In genomic region chr7:92335574-92335973, GRCh38 we compare ENCODE assay signal across 31 cellular contexts.
"Had no signal": no experiment of that assay in that cellular context is flagged by ENCODE, and none has a peak within 500 bp of the region (broad histone marks: within the 10 kb centered on the region; RNA-seq: fewer than 3 reads in every experiment).

No MANE protein-coding gene starts in this region.

- H3K4me1 ChIP-seq: parathyroid adenoma, psoas muscle, right lobe of liver, sigmoid colon, spleen, suprapubic skin, testis, tibial artery, transverse colon, upper lobe of right lung, uterus had no signal

- H3K27ac Mint-ChIP-seq: natural killer cell; nephron; neural progenitor cell; progenitor cell of endocrine pancreas; stimulated activated memory B cell treated with anti-CD40 and anti-IgM and Interleukin-4, amounts not matched to agents 10 μg/mL and 1 μg/mL and 100 μg/mL, for 72 hours; stimulated activated naive CD8-positive, alpha-beta T cell treated with anti-CD3 and anti-CD28 coated beads, Interleukin-15, amount 100 ng/mL, for 72 hours; type B pancreatic cell had no signal

- H3K79me2 ChIP-seq: parathyroid adenoma had no signal

- H3K27ac ChIP-seq: neural progenitor cell, ovary, parathyroid adenoma, psoas muscle, right lobe of liver, sigmoid colon, spleen, suprapubic skin, testis, tibial artery, transverse colon, upper lobe of right lung, uterus had no signal

- H3K9me3 Mint-ChIP-seq: neural progenitor cell; stimulated activated naive CD8-positive, alpha-beta T cell treated with anti-CD3 and anti-CD28 coated beads, Interleukin-15, amount 100 ng/mL, for 72 hours; type B pancreatic cell had no signal

- H2AFZ ChIP-seq: neural progenitor cell, parathyroid adenoma had no signal

- H3K9ac ChIP-seq: neural progenitor cell, parathyroid adenoma had no signal

- H3K4me1 Mint-ChIP-seq: nephron; neural progenitor cell; stimulated activated memory B cell treated with anti-CD40 and anti-IgM and Interleukin-4, amounts not matched to agents 10 μg/mL and 1 μg/mL and 100 μg/mL, for 72 hours; stimulated activated naive CD8-positive, alpha-beta T cell treated with anti-CD3 and anti-CD28 coated beads, Interleukin-15, amount 100 ng/mL, for 72 hours had no signal

- H3K4me3 Mint-ChIP-seq: natural killer cell; nephron; neural progenitor cell; stimulated activated memory B cell treated with anti-CD40 and anti-IgM and Interleukin-4, amounts not matched to agents 10 μg/mL and 1 μg/mL and 100 μg/mL, for 72 hours; stimulated activated naive CD8-positive, alpha-beta T cell treated with anti-CD3 and anti-CD28 coated beads, Interleukin-15, amount 100 ng/mL, for 72 hours; type B pancreatic cell had no signal

- H3K4me3 ChIP-seq: neural progenitor cell, ovary, psoas muscle, right lobe of liver, sigmoid colon, smooth muscle cell, spleen, suprapubic skin, testis, tibial artery, transverse colon, upper lobe of right lung, uterus had no signal

- H3K27me3 ChIP-seq: neural progenitor cell, ovary, right lobe of liver, sigmoid colon, spleen, suprapubic skin, testis, tibial artery, transverse colon, upper lobe of right lung, uterus had no signal

- H3K4me2 ChIP-seq: neural progenitor cell, smooth muscle cell had no signal

- H3K27me3 Mint-ChIP-seq: progenitor cell of endocrine pancreas; stimulated activated memory B cell treated with anti-CD40 and anti-IgM and Interleukin-4, amounts not matched to agents 10 μg/mL and 1 μg/mL and 100 μg/mL, for 72 hours; stimulated activated naive CD8-positive, alpha-beta T cell treated with anti-CD3 and anti-CD28 coated beads, Interleukin-15, amount 100 ng/mL, for 72 hours; type B pancreatic cell had no signal

- H3K36me3 ChIP-seq: ovary, upper lobe of right lung, uterus had no signal

- ATAC-seq: natural killer cell; psoas muscle; right cardiac atrium; right lobe of liver; stimulated activated memory B cell treated with anti-CD40 and anti-IgM and Interleukin-4, amounts not matched to agents 10 μg/mL and 1 μg/mL and 100 μg/mL, for 72 hours; stimulated activated naive CD8-positive, alpha-beta T cell treated with anti-CD3 and anti-CD28 coated beads, Interleukin-15, amount 100 ng/mL, for 72 hours; stimulated activated naive CD8-positive, alpha-beta T cell treated with anti-CD3 and anti-CD28 coated beads, Interleukin-15, Interleukin-2, amounts not matched to agents 100 U/mL and 50 U/mL, for 24 hours; upper lobe of right lung had no signal

- DNase-seq: natural killer cell; occipital lobe; ovary; posterior cingulate gyrus; psoas muscle; right cardiac atrium; right lobe of liver; sigmoid colon; spleen; stimulated activated CD4-positive, alpha-beta T cell treated with anti-CD3 and anti-CD28 coated beads, Interleukin-12 subunit alpha, Interleukin-12 subunit beta, amount 100 ng/mL, for 4 hours; stimulated activated CD4-positive, alpha-beta T cell treated with anti-CD3 and anti-CD28 coated beads, Interleukin-1b, Interleukin-23, amount 100 ng/mL, for 48 hours; stimulated activated CD4-positive, alpha-beta T cell treated with anti-CD3 and anti-CD28 coated beads, Interleukin-4, amount 100 ng/mL, for 1 hour; stimulated activated CD4-positive, alpha-beta T cell treated with anti-CD3 and anti-CD28 coated beads, Interleukin-4, amount 100 ng/mL, for 4 hours; stimulated activated CD8-positive, alpha-beta memory T cell treated with anti-CD3 and anti-CD28 coated beads, Interleukin-4, amount 100 ng/mL, for 48 hours; stimulated activated naive CD4-positive, alpha-beta T cell; stimulated activated naive CD8-positive, alpha-beta T cell treated with anti-CD3 and anti-CD28 coated beads, Interleukin-15, amount 100 ng/mL, for 72 hours; stimulated activated naive CD8-positive, alpha-beta T cell treated with anti-CD3 and anti-CD28 coated beads, Interleukin-15, Interleukin-2, amounts not matched to agents 100 U/mL and 50 U/mL, for 24 hours; substantia nigra; testis; tibial artery; transverse colon; upper lobe of right lung; uterus had no signal

- H3K9me3 ChIP-seq: ovary, psoas muscle, right lobe of liver, sigmoid colon, testis, tibial artery, uterus had no signal
